In genomic region chr1:162055062-162055461, GRCh38 we compare ENCODE assay signal across 14 cellular contexts. TPM values are rescaled to one million over a fixed set of nuclear protein-coding genes. Genes with fewer than 3 reads are reported as not detected.
DNase-seq lines count a peak whose midpoint lies in the region; ATAC-seq, FAIRE-seq and TF ChIP-seq lines count a peak whose summit lies in the region.
"Had no signal": no experiment of that assay in that cellular context is flagged by ENCODE, and none has a peak within 500 bp of the region (broad histone marks: within the 10 kb centered on the region; RNA-seq: fewer than 3 reads in every experiment).

No MANE protein-coding gene starts in this region.

- peak; percentile 47 for DNase-seq in ELF-1 (ENCODE audit: low read depth, low spot score)
- peak; percentile 92 for DNase-seq in NCI-H226
- peak; percentile 91 for DNase-seq in dermis blood vessel endothelial cell
- DNase-seq in non-pigmented ciliary epithelial cell (ENCODE audit: low read depth), result peak; percentile 64
- no peak for DNase-seq in effector CD4-positive, alpha-beta T cell
- DNase-seq in D721Med (ENCODE audit: insufficient read length, low spot score), result no peak
- DNase-seq: activated CD4-positive, alpha-beta T cell treated with anti-CD3 and anti-CD28 coated beads for 1 hour; activated effector memory CD4-positive, alpha-beta T cell treated with Interleukin-2 at 50 U/mL for 16 hours; effector memory CD4-positive, alpha-beta T cell; left cardiac atrium; NCI-H187 had no signal

- no peak for TF ChIP-seq CTCF in D721Med (IDR thresholded peaks at IDR 0.05; ENCODE audit: insufficient read depth, missing control alignments)

- ATAC-seq in HG02798 (IDR thresholded peaks at IDR 0.05; ENCODE audit: poor library complexity, unreplicated experiment) (no peak), GM18511 (IDR thresholded peaks at IDR 0.05; ENCODE audit: unreplicated experiment) (no peak)

- FAIRE-seq in D721Med (lab: Jason Lieb, UNC), result no peak
- FAIRE-seq: G401.6 had no signal

RNA-seq across cellular contexts. Expression of gene NOS1AP, which starts 14.4 kb away (rescaled TPM):
- total RNA-seq in dermis blood vessel endothelial cell, result 0.34 and 0.70 TPM in 2 replicates

RNA-seq across cellular contexts. Expression of gene OLFML2B, which starts 31.4 kb away (rescaled TPM):
- total RNA-seq in dermis blood vessel endothelial cell, result 0.14 and 0.17 TPM in 2 replicates

Comparison
In these comparisons a context has a peak if more than half of its experiments do, and no peak if none do; other contexts are left out.
1. DNase-seq: peak in ELF-1 (single experiment), NCI-H226 (single experiment), dermis blood vessel endothelial cell (single experiment) and non-pigmented ciliary epithelial cell (single experiment); none in effector CD4-positive, alpha-beta T cell (single experiment) and D721Med (single experiment).